Comparison of ENCODE assay signal across 9 cellular contexts in genomic region chr1:53107570-53108322, GRCh38. TPM values are rescaled to one million over a fixed set of nuclear protein-coding genes. Genes with fewer than 3 reads are reported as not detected.
A peak's percentile ranks its signal among the peaks of the same experiment; 100 is the strongest.
DNase-seq lines count a peak whose midpoint lies in the region; ATAC-seq and TF ChIP-seq lines count a peak whose summit lies in the region.
"Had no signal": no experiment of that assay in that cellular context is flagged by ENCODE, and none has a peak within 500 bp of the region (broad histone marks: within the 10 kb centered on the region; RNA-seq: fewer than 3 reads in every experiment).

No MANE protein-coding gene starts in this region.

- H3K27me3 ChIP-seq in Loucy (ENCODE audit: insufficient read depth, low read length, poor library complexity, severe bottlenecking) (no peaks in the 10 kb centered on the region), transverse colon (no peaks in the 10 kb centered on the region)
- H3K27me3 ChIP-seq: cardiac muscle cell had no signal

- no peaks in the 10 kb centered on the region for H4K20me1 ChIP-seq in Loucy (ENCODE audit: insufficient read depth, low read length, poor library complexity, severe bottlenecking)

- intact Hi-C loops in transverse colon (cut with DNase I; ENCODE audit: low total_unique reads): no loop called here

- in situ Hi-C loops in transverse colon (cut with MboI; ENCODE audit: low pct_ligation_motif_present in 1 of 4, low pct_unique_long_range_greater_than_20kb in 1 of 4, low sequenced_read_pairs in 3 of 4): no loop called here

- peak overlapping the region in 5 of 10 donors; percentile 11 to 83 (median 43) for H3K27ac Mint-ChIP-seq in naive thymus-derived CD8-positive, alpha-beta T cell
- no peak overlapping the region for H3K27ac Mint-ChIP-seq in activated naive CD4-positive, alpha-beta T cell treated with anti-CD3 and anti-CD28 coated beads, Interleukin-2, amount 10 ng/mL, durations not matched to agents 7 days and 5 days

- no peak for TF ChIP-seq CTCF in Loucy (conservative IDR thresholded peaks at IDR 0.05; ENCODE audit: low read length)
- TF ChIP-seq CTCF in transverse colon (IDR thresholded peaks at IDR 0.05): no peak

- no peaks in the 10 kb centered on the region for H3K36me3 Mint-ChIP-seq in naive thymus-derived CD8-positive, alpha-beta T cell
- H3K36me3 Mint-ChIP-seq in activated naive CD4-positive, alpha-beta T cell treated with anti-CD3 and anti-CD28 coated beads, Interleukin-2, amount 10 ng/mL, durations not matched to agents 7 days and 5 days: no peaks in the 10 kb centered on the region

- no peaks in the 10 kb centered on the region for H3K9me2 ChIP-seq in Loucy (replicated peaks; ENCODE audit: low read depth, low read length)

- H3K9ac ChIP-seq in Loucy (ENCODE audit: low read depth, low read length, poor library complexity, severe bottlenecking): no peak overlapping the region

- peak; percentile 88 for DNase-seq in DMS53 treated with DMSO at 0.1 percent for 48 hours (lab: John Stamatoyannopoulos, UW; ENCODE audit: unreplicated experiment)
- DNase-seq in amniotic stem cell (lab: John Stamatoyannopoulos, UW): peak; percentile 67
- no peak for DNase-seq in naive thymus-derived CD8-positive, alpha-beta T cell
- no peak for DNase-seq in transverse colon
- DNase-seq in activated naive CD4-positive, alpha-beta T cell treated with anti-CD3 and anti-CD28 coated beads, Interleukin-2, amount 10 ng/mL, durations not matched to agents 7 days and 5 days: no peak
- DNase-seq in effector CD8-positive, alpha-beta T cell (lab: John Stamatoyannopoulos, UW): no peak

- H3K4me1 ChIP-seq in Loucy (ENCODE audit: insufficient read depth, low read length, poor library complexity, severe bottlenecking) (peaks cover 14% of the 10 kb centered on the region), transverse colon (peaks cover 19 to 38% (median 21%) of the 10 kb centered on the region in 4 donors)

- H3K27me3 Mint-ChIP-seq in naive thymus-derived CD8-positive, alpha-beta T cell: peaks cover 2 to 16% (median 3%) of the 10 kb centered on the region in 5 donors
- peaks cover 30% of the 10 kb centered on the region for H3K27me3 Mint-ChIP-seq in activated naive CD4-positive, alpha-beta T cell treated with anti-CD3 and anti-CD28 coated beads, Interleukin-2, amount 10 ng/mL, durations not matched to agents 7 days and 5 days

- H3K9me3 ChIP-seq in Loucy (ENCODE audit: insufficient read depth, low read depth, low read length): no peaks in the 10 kb centered on the region
- no peaks in the 10 kb centered on the region for H3K9me3 ChIP-seq in transverse colon

- ATAC-seq in naive thymus-derived CD8-positive, alpha-beta T cell: peak in 1 of 2 donors; percentile 27
- no peak for ATAC-seq in GM21786 (IDR thresholded peaks at IDR 0.05; ENCODE audit: unreplicated experiment)

- H3K36me3 ChIP-seq in Loucy (ENCODE audit: insufficient read depth, low read length) (no peaks in the 10 kb centered on the region), transverse colon (no peaks in the 10 kb centered on the region)
- H3K36me3 ChIP-seq: cardiac muscle cell had no signal

- peak overlapping the region in 2 of 4 donors; percentile 36 to 52 for H3K27ac ChIP-seq in transverse colon
- H3K27ac ChIP-seq: cardiac muscle cell had no signal

- H3K4me3 ChIP-seq in Loucy (ENCODE audit: low read length, poor library complexity, severe bottlenecking) (no peak overlapping the region), transverse colon (no peak overlapping the region)
- H3K4me3 ChIP-seq: cardiac muscle cell had no signal

- peak overlapping the region in 6 of 10 donors; percentile 5 to 53 (median 16) for H3K4me3 Mint-ChIP-seq in naive thymus-derived CD8-positive, alpha-beta T cell
- H3K4me3 Mint-ChIP-seq in activated naive CD4-positive, alpha-beta T cell treated with anti-CD3 and anti-CD28 coated beads, Interleukin-2, amount 10 ng/mL, durations not matched to agents 7 days and 5 days: no peak overlapping the region

- H3K4me1 Mint-ChIP-seq in naive thymus-derived CD8-positive, alpha-beta T cell: peaks cover 9 to 21% (median 15%) of the 10 kb centered on the region in 4 donors
- peaks cover 20% of the 10 kb centered on the region for H3K4me1 Mint-ChIP-seq in activated naive CD4-positive, alpha-beta T cell treated with anti-CD3 and anti-CD28 coated beads, Interleukin-2, amount 10 ng/mL, durations not matched to agents 7 days and 5 days

- POLR2A ChIA-PET in naive thymus-derived CD8-positive, alpha-beta T cell (lab: Charles Lee): no interaction called here

- no peak for TF ChIP-seq EP300 in transverse colon (IDR thresholded peaks at IDR 0.05; ENCODE audit: low read depth)

- CTCF ChIA-PET in activated naive CD4-positive, alpha-beta T cell treated with anti-CD3 and anti-CD28 coated beads, Interleukin-2, amount 10 ng/mL, durations not matched to agents 7 days and 5 days (lab: Charles Lee): no interaction called here

- H3K9me3 Mint-ChIP-seq in naive thymus-derived CD8-positive, alpha-beta T cell: no peaks in the 10 kb centered on the region
- H3K9me3 Mint-ChIP-seq in activated naive CD4-positive, alpha-beta T cell treated with anti-CD3 and anti-CD28 coated beads, Interleukin-2, amount 10 ng/mL, durations not matched to agents 7 days and 5 days: no peaks in the 10 kb centered on the region

- 48 to 54% methylated on average over 9 to 15 of the region's 15 CpGs for WGBS in transverse colon (ENCODE audit: low coverage in 1 of 2), 2 donors

- no peak overlapping the region for H2AFZ ChIP-seq in Loucy (ENCODE audit: low read length)

- no peak for TF ChIP-seq POLR2A in transverse colon (IDR thresholded peaks at IDR 0.05)

- no peaks in the 10 kb centered on the region for H3F3A ChIP-seq in Loucy (ENCODE audit: low read depth)

- peak overlapping the region; percentile 35 for H3K4me2 ChIP-seq in Loucy (ENCODE audit: low read depth, low read length, poor library complexity, severe bottlenecking)

- H3K79me2 ChIP-seq in Loucy (ENCODE audit: insufficient read depth, low read length): no peaks in the 10 kb centered on the region

RNA-seq across cellular contexts. Expression of gene SLC1A7, which starts 34.7 kb away (rescaled TPM):
- total RNA-seq in naive thymus-derived CD8-positive, alpha-beta T cell: not detected
- not detected for polyA plus RNA-seq in naive thymus-derived CD8-positive, alpha-beta T cell
- 1 to 10 TPM in 3 of 4 donors, not detected in 1; 1.1 to 1.6 (median 1.6) TPM for total RNA-seq in transverse colon
- total RNA-seq: cardiac muscle cell had no signal
- polyA plus RNA-seq: cardiac muscle cell had no signal

RNA-seq across cellular contexts. Expression of gene PODN, which starts 45.7 kb away (rescaled TPM):
- not detected for total RNA-seq in naive thymus-derived CD8-positive, alpha-beta T cell
- polyA plus RNA-seq in naive thymus-derived CD8-positive, alpha-beta T cell: under 1 TPM in 1 of 3 donors, not detected in 2; 0.35 TPM
- 10 to 100 TPM; 29.4 to 43.6 (median 35.6) TPM for total RNA-seq in transverse colon

Comparison
In these comparisons a context has a peak if more than half of its experiments do, and no peak if none do; other contexts are left out.
1. DNase-seq: peak in DMS53 treated with DMSO at 0.1 percent for 48 hours (single experiment) and amniotic stem cell (single experiment); none in naive thymus-derived CD8-positive, alpha-beta T cell (0 of 10), transverse colon (single experiment), activated naive CD4-positive, alpha-beta T cell treated with anti-CD3 and anti-CD28 coated beads, Interleukin-2, amount 10 ng/mL, durations not matched to agents 7 days and 5 days (single experiment) and effector CD8-positive, alpha-beta T cell (single experiment).
2. RNA of gene PODN, which starts 45.7 kb away (total RNA-seq): 29.4 to 43.6 TPM in transverse colon; not detected in naive thymus-derived CD8-positive, alpha-beta T cell; every median in the first group is over 10 times any median in the second.